In the genomic region with DNA sequence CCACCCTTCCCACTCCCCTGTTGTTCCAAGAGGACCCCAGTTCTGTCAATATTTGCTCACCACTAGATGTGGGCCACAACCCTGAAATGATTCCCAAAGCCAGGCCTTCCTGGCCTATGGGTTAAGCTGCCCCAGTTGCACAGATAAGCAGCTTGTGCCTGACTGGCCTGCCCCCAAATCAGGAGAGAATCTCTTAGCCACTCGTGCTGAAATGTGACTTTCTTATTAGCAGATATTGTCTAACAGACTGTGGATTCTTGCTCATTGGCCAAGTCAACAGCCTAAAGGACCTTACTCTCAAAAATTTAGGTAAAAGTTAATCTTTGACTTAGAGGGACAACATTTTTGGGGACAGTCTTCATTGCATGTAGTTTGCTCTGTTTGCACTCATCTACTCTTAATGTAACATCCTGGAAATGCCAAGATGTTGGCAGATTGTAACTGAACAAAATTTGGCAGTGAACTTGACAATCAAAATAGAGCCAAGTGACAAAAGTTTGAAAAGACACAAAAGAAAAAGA, we compare ENCODE assay signal across 1 cellular context.
TF ChIP-seq lines count a peak whose summit lies in the region.

No MANE protein-coding gene starts in this region.

TF ChIP-seq in HepG2, 621 proteins besides CTCF, POLR2A, EP300 and RAD21 (continued from another document and continues in another):
- TF ChIP-seq ZNF646 (CRISPR knock-in tag; IDR thresholded peaks at IDR 0.05) (no peak), ZNF777 (CRISPR knock-in tag; IDR thresholded peaks at IDR 0.05) (no peak), SUZ12 (IDR thresholded peaks at IDR 0.05; ENCODE audit: low read depth, low read length) (no peak), SRSF9 (IDR thresholded peaks at IDR 0.05; ENCODE audit: borderline replicate concordance, insufficient read depth, low read depth, low read length, poor library complexity, severe bottlenecking) (no peak), ZNF674 (CRISPR knock-in tag; IDR thresholded peaks at IDR 0.05; ENCODE audit: low read depth) (no peak), MED1 (CRISPR knock-in tag; IDR thresholded peaks at IDR 0.05) (peak; percentile 89), PHF20 (CRISPR knock-in tag; IDR thresholded peaks at IDR 0.05) (no peak), ZIK1 (CRISPR knock-in tag; IDR thresholded peaks at IDR 0.05; ENCODE audit: borderline replicate concordance, low read depth) (no peak), ZFP91 (CRISPR knock-in tag; IDR thresholded peaks at IDR 0.05; ENCODE audit: borderline replicate concordance) (peak; percentile 36; the same call in 1 of the 2 replicates), SRSF1 (optimal IDR thresholded peaks at IDR 0.05; ENCODE audit: low read depth, low read length) (no peak), KDM5B (CRISPR knock-in tag; IDR thresholded peaks at IDR 0.05; ENCODE audit: borderline replicate concordance) (no peak), SMAD3 (CRISPR knock-in tag; IDR thresholded peaks at IDR 0.05) (peak; percentile 68; the same call in 1 of the 2 replicates), SIN3B (IDR thresholded peaks at IDR 0.05; ENCODE audit: low read length) (no peak), TEAD2 (CRISPR knock-in tag; IDR thresholded peaks at IDR 0.05) (no peak), ZUFSP (CRISPR knock-in tag; IDR thresholded peaks at IDR 0.05; ENCODE audit: borderline replicate concordance) (no peak), TSC22D2 (CRISPR knock-in tag; IDR thresholded peaks at IDR 0.05; ENCODE audit: borderline replicate concordance) (peak; percentile 61; the same call in 1 of the 2 replicates), CHCHD3 (CRISPR knock-in tag; IDR thresholded peaks at IDR 0.05) (no peak), ZNF224 (CRISPR knock-in tag; IDR thresholded peaks at IDR 0.05) (no peak), CENPT (CRISPR knock-in tag; IDR thresholded peaks at IDR 0.05; ENCODE audit: low read depth) (no peak), FOXA1 (IDR thresholded peaks at IDR 0.05) (peak; percentile 78), FOXA1 (CRISPR knock-in tag; IDR thresholded peaks at IDR 0.05) (peak; percentile 92), TOPORS (CRISPR knock-in tag; IDR thresholded peaks at IDR 0.05) (no peak), MNT (IDR thresholded peaks at IDR 0.05) (no peak), STAG1 (CRISPR knock-in tag; IDR thresholded peaks at IDR 0.05) (no peak), RAD51 (IDR thresholded peaks at IDR 0.05; ENCODE audit: borderline replicate concordance) (no peak), GPBP1L1 (CRISPR knock-in tag; IDR thresholded peaks at IDR 0.05) (no peak), IRX3 (CRISPR knock-in tag; IDR thresholded peaks at IDR 0.05; ENCODE audit: borderline replicate concordance, low read depth) (no peak), ZNF160 (CRISPR knock-in tag; IDR thresholded peaks at IDR 0.05) (no peak), ZNF850 (CRISPR knock-in tag; conservative IDR thresholded peaks at IDR 0.05) (no peak)
- TF ChIP-seq, protein P1, sequence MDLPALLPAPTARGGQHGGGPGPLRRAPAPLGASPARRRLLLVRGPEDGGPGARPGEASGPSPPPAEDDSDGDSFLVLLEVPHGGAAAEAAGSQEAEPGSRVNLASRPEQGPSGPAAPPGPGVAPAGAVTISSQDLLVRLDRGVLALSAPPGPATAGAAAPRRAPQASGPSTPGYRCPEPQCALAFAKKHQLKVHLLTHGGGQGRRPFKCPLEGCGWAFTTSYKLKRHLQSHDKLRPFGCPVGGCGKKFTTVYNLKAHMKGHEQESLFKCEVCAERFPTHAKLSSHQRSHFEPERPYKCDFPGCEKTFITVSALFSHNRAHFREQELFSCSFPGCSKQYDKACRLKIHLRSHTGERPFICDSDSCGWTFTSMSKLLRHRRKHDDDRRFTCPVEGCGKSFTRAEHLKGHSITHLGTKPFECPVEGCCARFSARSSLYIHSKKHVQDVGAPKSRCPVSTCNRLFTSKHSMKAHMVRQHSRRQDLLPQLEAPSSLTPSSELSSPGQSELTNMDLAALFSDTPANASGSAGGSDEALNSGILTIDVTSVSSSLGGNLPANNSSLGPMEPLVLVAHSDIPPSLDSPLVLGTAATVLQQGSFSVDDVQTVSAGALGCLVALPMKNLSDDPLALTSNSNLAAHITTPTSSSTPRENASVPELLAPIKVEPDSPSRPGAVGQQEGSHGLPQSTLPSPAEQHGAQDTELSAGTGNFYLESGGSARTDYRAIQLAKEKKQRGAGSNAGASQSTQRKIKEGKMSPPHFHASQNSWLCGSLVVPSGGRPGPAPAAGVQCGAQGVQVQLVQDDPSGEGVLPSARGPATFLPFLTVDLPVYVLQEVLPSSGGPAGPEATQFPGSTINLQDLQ (CRISPR knock-in tag; IDR thresholded peaks at IDR 0.05) = no peak
- TF ChIP-seq, protein P2, sequence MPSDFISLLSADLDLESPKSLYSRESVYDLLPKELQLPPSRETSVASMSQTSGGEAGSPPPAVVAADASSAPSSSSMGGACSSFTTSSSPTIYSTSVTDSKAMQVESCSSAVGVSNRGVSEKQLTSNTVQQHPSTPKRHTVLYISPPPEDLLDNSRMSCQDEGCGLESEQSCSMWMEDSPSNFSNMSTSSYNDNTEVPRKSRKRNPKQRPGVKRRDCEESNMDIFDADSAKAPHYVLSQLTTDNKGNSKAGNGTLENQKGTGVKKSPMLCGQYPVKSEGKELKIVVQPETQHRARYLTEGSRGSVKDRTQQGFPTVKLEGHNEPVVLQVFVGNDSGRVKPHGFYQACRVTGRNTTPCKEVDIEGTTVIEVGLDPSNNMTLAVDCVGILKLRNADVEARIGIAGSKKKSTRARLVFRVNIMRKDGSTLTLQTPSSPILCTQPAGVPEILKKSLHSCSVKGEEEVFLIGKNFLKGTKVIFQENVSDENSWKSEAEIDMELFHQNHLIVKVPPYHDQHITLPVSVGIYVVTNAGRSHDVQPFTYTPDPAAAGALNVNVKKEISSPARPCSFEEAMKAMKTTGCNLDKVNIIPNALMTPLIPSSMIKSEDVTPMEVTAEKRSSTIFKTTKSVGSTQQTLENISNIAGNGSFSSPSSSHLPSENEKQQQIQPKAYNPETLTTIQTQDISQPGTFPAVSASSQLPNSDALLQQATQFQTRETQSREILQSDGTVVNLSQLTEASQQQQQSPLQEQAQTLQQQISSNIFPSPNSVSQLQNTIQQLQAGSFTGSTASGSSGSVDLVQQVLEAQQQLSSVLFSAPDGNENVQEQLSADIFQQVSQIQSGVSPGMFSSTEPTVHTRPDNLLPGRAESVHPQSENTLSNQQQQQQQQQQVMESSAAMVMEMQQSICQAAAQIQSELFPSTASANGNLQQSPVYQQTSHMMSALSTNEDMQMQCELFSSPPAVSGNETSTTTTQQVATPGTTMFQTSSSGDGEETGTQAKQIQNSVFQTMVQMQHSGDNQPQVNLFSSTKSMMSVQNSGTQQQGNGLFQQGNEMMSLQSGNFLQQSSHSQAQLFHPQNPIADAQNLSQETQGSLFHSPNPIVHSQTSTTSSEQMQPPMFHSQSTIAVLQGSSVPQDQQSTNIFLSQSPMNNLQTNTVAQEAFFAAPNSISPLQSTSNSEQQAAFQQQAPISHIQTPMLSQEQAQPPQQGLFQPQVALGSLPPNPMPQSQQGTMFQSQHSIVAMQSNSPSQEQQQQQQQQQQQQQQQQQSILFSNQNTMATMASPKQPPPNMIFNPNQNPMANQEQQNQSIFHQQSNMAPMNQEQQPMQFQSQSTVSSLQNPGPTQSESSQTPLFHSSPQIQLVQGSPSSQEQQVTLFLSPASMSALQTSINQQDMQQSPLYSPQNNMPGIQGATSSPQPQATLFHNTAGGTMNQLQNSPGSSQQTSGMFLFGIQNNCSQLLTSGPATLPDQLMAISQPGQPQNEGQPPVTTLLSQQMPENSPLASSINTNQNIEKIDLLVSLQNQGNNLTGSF (CRISPR knock-in tag; IDR thresholded peaks at IDR 0.05) = no peak
- TF ChIP-seq, protein P3, sequence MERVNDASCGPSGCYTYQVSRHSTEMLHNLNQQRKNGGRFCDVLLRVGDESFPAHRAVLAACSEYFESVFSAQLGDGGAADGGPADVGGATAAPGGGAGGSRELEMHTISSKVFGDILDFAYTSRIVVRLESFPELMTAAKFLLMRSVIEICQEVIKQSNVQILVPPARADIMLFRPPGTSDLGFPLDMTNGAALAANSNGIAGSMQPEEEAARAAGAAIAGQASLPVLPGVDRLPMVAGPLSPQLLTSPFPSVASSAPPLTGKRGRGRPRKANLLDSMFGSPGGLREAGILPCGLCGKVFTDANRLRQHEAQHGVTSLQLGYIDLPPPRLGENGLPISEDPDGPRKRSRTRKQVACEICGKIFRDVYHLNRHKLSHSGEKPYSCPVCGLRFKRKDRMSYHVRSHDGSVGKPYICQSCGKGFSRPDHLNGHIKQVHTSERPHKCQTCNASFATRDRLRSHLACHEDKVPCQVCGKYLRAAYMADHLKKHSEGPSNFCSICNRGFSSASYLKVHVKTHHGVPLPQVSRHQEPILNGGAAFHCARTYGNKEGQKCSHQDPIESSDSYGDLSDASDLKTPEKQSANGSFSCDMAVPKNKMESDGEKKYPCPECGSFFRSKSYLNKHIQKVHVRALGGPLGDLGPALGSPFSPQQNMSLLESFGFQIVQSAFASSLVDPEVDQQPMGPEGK (CRISPR knock-in tag; IDR thresholded peaks at IDR 0.05) = peak; percentile 96
